Comparison of ENCODE assay signal across 8 cellular contexts in genomic region chr1:143936461-143937115, GRCh38. TPM values are rescaled to one million over a fixed set of nuclear protein-coding genes. Genes with fewer than 3 reads are reported as not detected.
DNase-seq lines count a peak whose midpoint lies in the region; ATAC-seq and TF ChIP-seq lines count a peak whose summit lies in the region.
"Not testable (repeated sequence)": the region's sequence is repeated elsewhere in the genome, so short reads cannot be mapped to it uniquely, and the experiment has no call there.

No MANE protein-coding gene starts in this region.

- H2AFZ ChIP-seq in MM.1S (ENCODE audit: low read length), result not testable (repeated sequence)

- in situ Hi-C loops in G401 (cut with HindIII; ENCODE audit: low sequenced_read_pairs), result not testable (repeated sequence)

- not testable (repeated sequence) for TF ChIP-seq CTCF in MM.1S (IDR thresholded peaks at IDR 0.05; ENCODE audit: low read length)
- TF ChIP-seq CTCF in psoas muscle (IDR thresholded peaks at IDR 0.05) (peak; percentile 18), type B pancreatic cell (conservative IDR thresholded peaks at IDR 0.05) (peak; percentile 73)

- not testable (repeated sequence) for H3K4me3 ChIP-seq in MM.1S (ENCODE audit: low read length); SJCRH30; psoas muscle

- not testable (repeated sequence) for H3K4me1 ChIP-seq in MM.1S (ENCODE audit: low read length); SJCRH30; psoas muscle

- 1 to 8% (median 3%) methylated on average over 2 to 4 of the region's 8 CpGs for WGBS in psoas muscle, 3 donors

- H3K79me2 ChIP-seq in MM.1S (ENCODE audit: low read length), result not testable (repeated sequence)

- H3K9me3 ChIP-seq in MM.1S (replicated peaks; ENCODE audit: insufficient read depth, low read length); SJCRH30 (replicated peaks); psoas muscle: not testable (repeated sequence)

- not testable (repeated sequence) for H3K4me3 Mint-ChIP-seq in type B pancreatic cell

- not testable (repeated sequence) for H3K9me2 ChIP-seq in MM.1S (replicated peaks; ENCODE audit: insufficient read depth, low read length)

- not testable (repeated sequence) for H3K4me2 ChIP-seq in MM.1S (ENCODE audit: low read depth, low read length)

- not testable (repeated sequence) for H3K36me3 ChIP-seq in MM.1S (replicated peaks; ENCODE audit: insufficient read depth, low read length); SJCRH30; psoas muscle (ENCODE audit: insufficient read depth in 1 of 2, low read depth in 1 of 2)

- peak in 2 of 4 donors; percentile 61 to 68 for ATAC-seq in psoas muscle

- not testable (repeated sequence) for H3K36me3 Mint-ChIP-seq in type B pancreatic cell

- H3K27ac ChIP-seq in MM.1S (ENCODE audit: low read length); SJCRH30; psoas muscle: not testable (repeated sequence)

- H3F3A ChIP-seq in MM.1S (ENCODE audit: insufficient read depth, low read length), result not testable (repeated sequence)

- not testable (repeated sequence) for H3K27ac Mint-ChIP-seq in type B pancreatic cell

- not testable (repeated sequence) for H3K27me3 ChIP-seq in MM.1S (replicated peaks; ENCODE audit: insufficient read depth, low read length); SJCRH30; psoas muscle (ENCODE audit: insufficient read depth in 3 of 3, low read length in 2 of 3)

- intact Hi-C loops in psoas muscle (cut with DNase I), result not testable (repeated sequence)

- DNase-seq in G401 (ENCODE audit: low spot score) (peak; percentile 67), MM.1S (peak; percentile 18), SJCRH30 (peak; percentile 1 to 19), cerebellar cortex (ENCODE audit: low spot score) (peak; percentile 66), inferior parietal cortex (ENCODE audit: extremely low spot score) (peak; percentile 55)
- peak in 2 of 3 experiments; percentile 0 to 1 for DNase-seq in activated CD8-positive, alpha-beta memory T cell treated with anti-CD3 and anti-CD28 coated beads for 48 hours (ENCODE audit: low read depth in 2 of 3, low spot score in 2 of 3)
- not testable (repeated sequence) for DNase-seq in psoas muscle; type B pancreatic cell (ENCODE audit: extremely low spot score, unreplicated experiment)

- not testable (repeated sequence) for H3K27me3 Mint-ChIP-seq in type B pancreatic cell

- H4K20me1 ChIP-seq in MM.1S (ENCODE audit: insufficient read depth, low read length), result not testable (repeated sequence)

- not testable (repeated sequence) for H3K9me3 Mint-ChIP-seq in type B pancreatic cell

- H3K4me1 Mint-ChIP-seq in type B pancreatic cell (ENCODE audit: unreplicated experiment), result not testable (repeated sequence)

- not testable (repeated sequence) for H3K9ac ChIP-seq in MM.1S (ENCODE audit: low read length)

RNA-seq across cellular contexts. Expression of gene FAM72C, which starts 35.2 kb away (rescaled TPM):
- total RNA-seq in G401 (2014; rRNA removed; shearing (Covaris generic)), result 3.5 and 4.1 TPM in 2 replicates
- 6.6 and 7.9 TPM in 2 replicates for total RNA-seq in SJCRH30 (2014; rRNA removed; shearing (Covaris generic))
- under 1 TPM in 1 of 4 donors, not detected in 3; 0.13 TPM for total RNA-seq in psoas muscle
- under 1 TPM in 1 of 3 donors, not detected in 2; 0.05 TPM for polyA plus RNA-seq in psoas muscle
- total RNA-seq in type B pancreatic cell (ENCODE audit: low replicate concordance), result 0.86 and 3.6 TPM in 2 replicates
